1 cellular context compared by ENCODE assay signal in genomic region chr11:75433443-75433842, GRCh38.
TF ChIP-seq lines count a peak whose summit lies in the region.

No MANE protein-coding gene starts in this region.

TF ChIP-seq in IMR-90, 13 proteins besides CTCF, POLR2A, EP300 and RAD21:
- no peak for TF ChIP-seq CEBPB (IDR thresholded peaks at IDR 0.05; ENCODE audit: low read depth, low read length)
- TF ChIP-seq FOS (IDR thresholded peaks at IDR 0.05; ENCODE audit: low read depth, low read length) = no peak
- TF ChIP-seq SMC3 (IDR thresholded peaks at IDR 0.05; ENCODE audit: low read depth, low read length) = no peak
- no peak for TF ChIP-seq RCOR1 (IDR thresholded peaks at IDR 0.05; ENCODE audit: insufficient replicate concordance, low read length)
- TF ChIP-seq MAFK (IDR thresholded peaks at IDR 0.05; ENCODE audit: low read depth, low read length) = no peak
TF ChIP-seq in IMR-90: peak in this region for 0.
